Comparison of ENCODE assay signal across 1 cellular context in genomic region chr12:112285600-112286401, GRCh38.
A peak's percentile ranks its signal among the peaks of the same experiment; 100 is the strongest.
TF ChIP-seq lines count a peak whose summit lies in the region.

No MANE protein-coding gene starts in this region.

TF ChIP-seq in HepG2, 621 proteins besides CTCF, POLR2A, EP300 and RAD21 (continued from another document and continues in another):
- TF ChIP-seq, protein P1, sequence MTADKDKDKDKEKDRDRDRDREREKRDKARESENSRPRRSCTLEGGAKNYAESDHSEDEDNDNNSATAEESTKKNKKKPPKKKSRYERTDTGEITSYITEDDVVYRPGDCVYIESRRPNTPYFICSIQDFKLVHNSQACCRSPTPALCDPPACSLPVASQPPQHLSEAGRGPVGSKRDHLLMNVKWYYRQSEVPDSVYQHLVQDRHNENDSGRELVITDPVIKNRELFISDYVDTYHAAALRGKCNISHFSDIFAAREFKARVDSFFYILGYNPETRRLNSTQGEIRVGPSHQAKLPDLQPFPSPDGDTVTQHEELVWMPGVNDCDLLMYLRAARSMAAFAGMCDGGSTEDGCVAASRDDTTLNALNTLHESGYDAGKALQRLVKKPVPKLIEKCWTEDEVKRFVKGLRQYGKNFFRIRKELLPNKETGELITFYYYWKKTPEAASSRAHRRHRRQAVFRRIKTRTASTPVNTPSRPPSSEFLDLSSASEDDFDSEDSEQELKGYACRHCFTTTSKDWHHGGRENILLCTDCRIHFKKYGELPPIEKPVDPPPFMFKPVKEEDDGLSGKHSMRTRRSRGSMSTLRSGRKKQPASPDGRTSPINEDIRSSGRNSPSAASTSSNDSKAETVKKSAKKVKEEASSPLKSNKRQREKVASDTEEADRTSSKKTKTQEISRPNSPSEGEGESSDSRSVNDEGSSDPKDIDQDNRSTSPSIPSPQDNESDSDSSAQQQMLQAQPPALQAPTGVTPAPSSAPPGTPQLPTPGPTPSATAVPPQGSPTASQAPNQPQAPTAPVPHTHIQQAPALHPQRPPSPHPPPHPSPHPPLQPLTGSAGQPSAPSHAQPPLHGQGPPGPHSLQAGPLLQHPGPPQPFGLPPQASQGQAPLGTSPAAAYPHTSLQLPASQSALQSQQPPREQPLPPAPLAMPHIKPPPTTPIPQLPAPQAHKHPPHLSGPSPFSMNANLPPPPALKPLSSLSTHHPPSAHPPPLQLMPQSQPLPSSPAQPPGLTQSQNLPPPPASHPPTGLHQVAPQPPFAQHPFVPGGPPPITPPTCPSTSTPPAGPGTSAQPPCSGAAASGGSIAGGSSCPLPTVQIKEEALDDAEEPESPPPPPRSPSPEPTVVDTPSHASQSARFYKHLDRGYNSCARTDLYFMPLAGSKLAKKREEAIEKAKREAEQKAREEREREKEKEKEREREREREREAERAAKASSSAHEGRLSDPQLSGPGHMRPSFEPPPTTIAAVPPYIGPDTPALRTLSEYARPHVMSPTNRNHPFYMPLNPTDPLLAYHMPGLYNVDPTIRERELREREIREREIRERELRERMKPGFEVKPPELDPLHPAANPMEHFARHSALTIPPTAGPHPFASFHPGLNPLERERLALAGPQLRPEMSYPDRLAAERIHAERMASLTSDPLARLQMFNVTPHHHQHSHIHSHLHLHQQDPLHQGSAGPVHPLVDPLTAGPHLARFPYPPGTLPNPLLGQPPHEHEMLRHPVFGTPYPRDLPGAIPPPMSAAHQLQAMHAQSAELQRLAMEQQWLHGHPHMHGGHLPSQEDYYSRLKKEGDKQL (CRISPR knock-in tag; IDR thresholded peaks at IDR 0.05; ENCODE audit: low read depth): peak; percentile 99
- peak in 1 of 2 experiments; percentile 88; a peak in 2 of 4 replicates for TF ChIP-seq KLF16 (CRISPR knock-in tag; IDR thresholded peaks at IDR 0.05)
- TF ChIP-seq ZNF788 (CRISPR knock-in tag; IDR thresholded peaks at IDR 0.05; ENCODE audit: borderline replicate concordance): no peak
- TF ChIP-seq ZNF292 (CRISPR knock-in tag; IDR thresholded peaks at IDR 0.05; ENCODE audit: borderline replicate concordance, low read depth): no peak
- TF ChIP-seq ZGPAT (CRISPR knock-in tag; IDR thresholded peaks at IDR 0.05): peak; percentile 89
- TF ChIP-seq GATAD2A (CRISPR knock-in tag; IDR thresholded peaks at IDR 0.05): peak; percentile 98
- TF ChIP-seq, protein P2, sequence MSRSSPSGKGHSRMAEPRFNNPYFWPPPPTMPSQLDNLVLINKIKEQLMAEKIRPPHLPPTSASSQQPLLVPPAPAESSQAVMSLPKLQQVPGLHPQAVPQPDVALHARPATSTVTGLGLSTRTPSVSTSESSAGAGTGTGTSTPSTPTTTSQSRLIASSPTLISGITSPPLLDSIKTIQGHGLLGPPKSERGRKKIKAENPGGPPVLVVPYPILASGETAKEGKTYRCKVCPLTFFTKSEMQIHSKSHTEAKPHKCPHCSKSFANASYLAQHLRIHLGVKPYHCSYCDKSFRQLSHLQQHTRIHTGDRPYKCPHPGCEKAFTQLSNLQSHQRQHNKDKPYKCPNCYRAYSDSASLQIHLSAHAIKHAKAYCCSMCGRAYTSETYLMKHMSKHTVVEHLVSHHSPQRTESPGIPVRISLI (CRISPR knock-in tag; IDR thresholded peaks at IDR 0.05; ENCODE audit: borderline replicate concordance): peak; percentile 41; the same call in 1 of the 2 replicates
- TF ChIP-seq MED13 (CRISPR knock-in tag; IDR thresholded peaks at IDR 0.05): no peak
- TF ChIP-seq ZNF766 (CRISPR knock-in tag; IDR thresholded peaks at IDR 0.05; ENCODE audit: borderline replicate concordance): no peak
- peak; percentile 55; the same call in 1 of the 2 replicates for TF ChIP-seq PPARG (CRISPR knock-in tag; conservative IDR thresholded peaks at IDR 0.05)
- TF ChIP-seq MLLT10 (CRISPR knock-in tag; IDR thresholded peaks at IDR 0.05): no peak
- TF ChIP-seq ZNF670 (CRISPR knock-in tag; IDR thresholded peaks at IDR 0.05; ENCODE audit: borderline replicate concordance): 0 out of 2 replicates have a peak, but pooled peaks have one; percentile 38
- TF ChIP-seq MBNL3 (CRISPR knock-in tag; conservative IDR thresholded peaks at IDR 0.05): peak; percentile 89; the same call in 1 of the 2 replicates
- TF ChIP-seq GFI1 (CRISPR knock-in tag; IDR thresholded peaks at IDR 0.05; ENCODE audit: borderline replicate concordance): peak; percentile 95
- TF ChIP-seq ZNF44 (CRISPR knock-in tag; IDR thresholded peaks at IDR 0.05): no peak
- no peak for TF ChIP-seq ZNF660 (CRISPR knock-in tag; IDR thresholded peaks at IDR 0.05; ENCODE audit: borderline replicate concordance, low read depth)
- peak; percentile 95 for TF ChIP-seq KAT2B (IDR thresholded peaks at IDR 0.05; ENCODE audit: borderline replicate concordance, low read depth, low read length)
- TF ChIP-seq MIXL1 (CRISPR knock-in tag; IDR thresholded peaks at IDR 0.05): peak; percentile 63; the same call in 1 of the 2 replicates
- no peak for TF ChIP-seq SNRNP70 (IDR thresholded peaks at IDR 0.05; ENCODE audit: low read depth, low read length)
- TF ChIP-seq, protein P3, sequence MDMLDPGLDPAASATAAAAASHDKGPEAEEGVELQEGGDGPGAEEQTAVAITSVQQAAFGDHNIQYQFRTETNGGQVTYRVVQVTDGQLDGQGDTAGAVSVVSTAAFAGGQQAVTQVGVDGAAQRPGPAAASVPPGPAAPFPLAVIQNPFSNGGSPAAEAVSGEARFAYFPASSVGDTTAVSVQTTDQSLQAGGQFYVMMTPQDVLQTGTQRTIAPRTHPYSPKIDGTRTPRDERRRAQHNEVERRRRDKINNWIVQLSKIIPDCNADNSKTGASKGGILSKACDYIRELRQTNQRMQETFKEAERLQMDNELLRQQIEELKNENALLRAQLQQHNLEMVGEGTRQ (IDR thresholded peaks at IDR 0.05; ENCODE audit: low read depth, low read length): no peak
- TF ChIP-seq, protein P3 (CRISPR knock-in tag; IDR thresholded peaks at IDR 0.05; ENCODE audit: borderline replicate concordance): no peak
- peak; percentile 70 for TF ChIP-seq THAP11 (CRISPR knock-in tag; IDR thresholded peaks at IDR 0.05)
- TF ChIP-seq, protein P4, sequence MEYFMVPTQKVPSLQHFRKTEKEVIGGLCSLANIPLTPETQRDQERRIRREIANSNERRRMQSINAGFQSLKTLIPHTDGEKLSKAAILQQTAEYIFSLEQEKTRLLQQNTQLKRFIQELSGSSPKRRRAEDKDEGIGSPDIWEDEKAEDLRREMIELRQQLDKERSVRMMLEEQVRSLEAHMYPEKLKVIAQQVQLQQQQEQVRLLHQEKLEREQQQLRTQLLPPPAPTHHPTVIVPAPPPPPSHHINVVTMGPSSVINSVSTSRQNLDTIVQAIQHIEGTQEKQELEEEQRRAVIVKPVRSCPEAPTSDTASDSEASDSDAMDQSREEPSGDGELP (IDR thresholded peaks at IDR 0.05; ENCODE audit: borderline replicate concordance, low read depth): no peak
- TF ChIP-seq ZNF468 (CRISPR knock-in tag; IDR thresholded peaks at IDR 0.05): no peak
- TF ChIP-seq ZNF713 (CRISPR knock-in tag; IDR thresholded peaks at IDR 0.05): no peak
- TF ChIP-seq ZNF552 (CRISPR knock-in tag; IDR thresholded peaks at IDR 0.05; ENCODE audit: borderline replicate concordance): no peak
- TF ChIP-seq PHF5A (CRISPR knock-in tag; IDR thresholded peaks at IDR 0.05; ENCODE audit: low read depth, unreplicated experiment): no peak
- TF ChIP-seq RFX3 (CRISPR knock-in tag; IDR thresholded peaks at IDR 0.05): no peak
- 0 out of 2 replicates have a peak, but pooled peaks have one; percentile 37 for TF ChIP-seq ZSCAN5A (CRISPR knock-in tag; IDR thresholded peaks at IDR 0.05; ENCODE audit: borderline replicate concordance)
- peak; percentile 41; the same call in 1 of the 2 replicates for TF ChIP-seq ZNF136 (CRISPR knock-in tag; IDR thresholded peaks at IDR 0.05; ENCODE audit: low read depth)
- no peak for TF ChIP-seq NFKB2 (CRISPR knock-in tag; IDR thresholded peaks at IDR 0.05; ENCODE audit: borderline replicate concordance)
- TF ChIP-seq KAT8 (CRISPR knock-in tag; IDR thresholded peaks at IDR 0.05): peak; percentile 42; the same call in 1 of the 2 replicates
- no peak for TF ChIP-seq ZNF607 (CRISPR knock-in tag; IDR thresholded peaks at IDR 0.05; ENCODE audit: borderline replicate concordance)
- no peak for TF ChIP-seq ZNF768 (CRISPR knock-in tag; IDR thresholded peaks at IDR 0.05)
- TF ChIP-seq ZNF260 (CRISPR knock-in tag; IDR thresholded peaks at IDR 0.05; ENCODE audit: borderline replicate concordance, low read depth): no peak
- peak; percentile 86 for TF ChIP-seq FOXA1 (IDR thresholded peaks at IDR 0.05)
- TF ChIP-seq FOXA1 (CRISPR knock-in tag; IDR thresholded peaks at IDR 0.05): peak; percentile 78; the same call in 1 of the 2 replicates
- TF ChIP-seq NCOA1 (CRISPR knock-in tag; IDR thresholded peaks at IDR 0.05): 0 out of 2 replicates have a peak, but pooled peaks have one; percentile 37
- no peak for TF ChIP-seq ZNF138 (CRISPR knock-in tag; IDR thresholded peaks at IDR 0.05; ENCODE audit: low read depth)
- TF ChIP-seq, protein P5, sequence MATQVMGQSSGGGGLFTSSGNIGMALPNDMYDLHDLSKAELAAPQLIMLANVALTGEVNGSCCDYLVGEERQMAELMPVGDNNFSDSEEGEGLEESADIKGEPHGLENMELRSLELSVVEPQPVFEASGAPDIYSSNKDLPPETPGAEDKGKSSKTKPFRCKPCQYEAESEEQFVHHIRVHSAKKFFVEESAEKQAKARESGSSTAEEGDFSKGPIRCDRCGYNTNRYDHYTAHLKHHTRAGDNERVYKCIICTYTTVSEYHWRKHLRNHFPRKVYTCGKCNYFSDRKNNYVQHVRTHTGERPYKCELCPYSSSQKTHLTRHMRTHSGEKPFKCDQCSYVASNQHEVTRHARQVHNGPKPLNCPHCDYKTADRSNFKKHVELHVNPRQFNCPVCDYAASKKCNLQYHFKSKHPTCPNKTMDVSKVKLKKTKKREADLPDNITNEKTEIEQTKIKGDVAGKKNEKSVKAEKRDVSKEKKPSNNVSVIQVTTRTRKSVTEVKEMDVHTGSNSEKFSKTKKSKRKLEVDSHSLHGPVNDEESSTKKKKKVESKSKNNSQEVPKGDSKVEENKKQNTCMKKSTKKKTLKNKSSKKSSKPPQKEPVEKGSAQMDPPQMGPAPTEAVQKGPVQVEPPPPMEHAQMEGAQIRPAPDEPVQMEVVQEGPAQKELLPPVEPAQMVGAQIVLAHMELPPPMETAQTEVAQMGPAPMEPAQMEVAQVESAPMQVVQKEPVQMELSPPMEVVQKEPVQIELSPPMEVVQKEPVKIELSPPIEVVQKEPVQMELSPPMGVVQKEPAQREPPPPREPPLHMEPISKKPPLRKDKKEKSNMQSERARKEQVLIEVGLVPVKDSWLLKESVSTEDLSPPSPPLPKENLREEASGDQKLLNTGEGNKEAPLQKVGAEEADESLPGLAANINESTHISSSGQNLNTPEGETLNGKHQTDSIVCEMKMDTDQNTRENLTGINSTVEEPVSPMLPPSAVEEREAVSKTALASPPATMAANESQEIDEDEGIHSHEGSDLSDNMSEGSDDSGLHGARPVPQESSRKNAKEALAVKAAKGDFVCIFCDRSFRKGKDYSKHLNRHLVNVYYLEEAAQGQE (IDR thresholded peaks at IDR 0.05; ENCODE audit: borderline replicate concordance in 1 of 2, low read depth in 1 of 2, low read length in 2 of 2): peak in 1 of 2 experiments; percentile 72; a peak in 2 of 4 replicates
- TF ChIP-seq CREM (IDR thresholded peaks at IDR 0.05): peak; percentile 84
- no peak for TF ChIP-seq CREM (CRISPR knock-in tag; IDR thresholded peaks at IDR 0.05)
- TF ChIP-seq, protein P6, sequence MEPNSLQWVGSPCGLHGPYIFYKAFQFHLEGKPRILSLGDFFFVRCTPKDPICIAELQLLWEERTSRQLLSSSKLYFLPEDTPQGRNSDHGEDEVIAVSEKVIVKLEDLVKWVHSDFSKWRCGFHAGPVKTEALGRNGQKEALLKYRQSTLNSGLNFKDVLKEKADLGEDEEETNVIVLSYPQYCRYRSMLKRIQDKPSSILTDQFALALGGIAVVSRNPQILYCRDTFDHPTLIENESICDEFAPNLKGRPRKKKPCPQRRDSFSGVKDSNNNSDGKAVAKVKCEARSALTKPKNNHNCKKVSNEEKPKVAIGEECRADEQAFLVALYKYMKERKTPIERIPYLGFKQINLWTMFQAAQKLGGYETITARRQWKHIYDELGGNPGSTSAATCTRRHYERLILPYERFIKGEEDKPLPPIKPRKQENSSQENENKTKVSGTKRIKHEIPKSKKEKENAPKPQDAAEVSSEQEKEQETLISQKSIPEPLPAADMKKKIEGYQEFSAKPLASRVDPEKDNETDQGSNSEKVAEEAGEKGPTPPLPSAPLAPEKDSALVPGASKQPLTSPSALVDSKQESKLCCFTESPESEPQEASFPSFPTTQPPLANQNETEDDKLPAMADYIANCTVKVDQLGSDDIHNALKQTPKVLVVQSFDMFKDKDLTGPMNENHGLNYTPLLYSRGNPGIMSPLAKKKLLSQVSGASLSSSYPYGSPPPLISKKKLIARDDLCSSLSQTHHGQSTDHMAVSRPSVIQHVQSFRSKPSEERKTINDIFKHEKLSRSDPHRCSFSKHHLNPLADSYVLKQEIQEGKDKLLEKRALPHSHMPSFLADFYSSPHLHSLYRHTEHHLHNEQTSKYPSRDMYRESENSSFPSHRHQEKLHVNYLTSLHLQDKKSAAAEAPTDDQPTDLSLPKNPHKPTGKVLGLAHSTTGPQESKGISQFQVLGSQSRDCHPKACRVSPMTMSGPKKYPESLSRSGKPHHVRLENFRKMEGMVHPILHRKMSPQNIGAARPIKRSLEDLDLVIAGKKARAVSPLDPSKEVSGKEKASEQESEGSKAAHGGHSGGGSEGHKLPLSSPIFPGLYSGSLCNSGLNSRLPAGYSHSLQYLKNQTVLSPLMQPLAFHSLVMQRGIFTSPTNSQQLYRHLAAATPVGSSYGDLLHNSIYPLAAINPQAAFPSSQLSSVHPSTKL (CRISPR knock-in tag; IDR thresholded peaks at IDR 0.05): peak; percentile 89
- TF ChIP-seq HOXA9 (CRISPR knock-in tag; IDR thresholded peaks at IDR 0.05; ENCODE audit: borderline replicate concordance): no peak
- TF ChIP-seq ZNF7 (CRISPR knock-in tag; IDR thresholded peaks at IDR 0.05): no peak
